Comparison of ENCODE assay signal across 27 cellular contexts in genomic region chr12:26740348-26740747, GRCh38.
DNase-seq lines count a peak whose midpoint lies in the region; FAIRE-seq and TF ChIP-seq lines count a peak whose summit lies in the region.
"Had no signal": no experiment of that assay in that cellular context is flagged by ENCODE, and none has a peak within 500 bp of the region (broad histone marks: within the 10 kb centered on the region; RNA-seq: fewer than 3 reads in every experiment).

No MANE protein-coding gene starts in this region.

- H3K4me1 Mint-ChIP-seq in mesothelial cell of epicardium: peaks cover 41% of the 10 kb centered on the region

- H3K4me3 ChIP-seq in transverse colon: no peak overlapping the region
- H3K4me3 ChIP-seq: GM12878, Peyer's patch, SK-N-MC had no signal

- peaks cover 2 to 34% (median 8%) of the 10 kb centered on the region in 4 donors for H3K4me1 ChIP-seq in transverse colon
- H3K4me1 ChIP-seq: Peyer's patch had no signal

- TF ChIP-seq CTCF in mesothelial cell of epicardium (IDR thresholded peaks at IDR 0.05; ENCODE audit: unreplicated experiment) (no peak), transverse colon (IDR thresholded peaks at IDR 0.05) (no peak)

- intact Hi-C loops in transverse colon (cut with DNase I; ENCODE audit: low total_unique reads): no loop called here

- no peak for TF ChIP-seq EP300 in transverse colon (IDR thresholded peaks at IDR 0.05; ENCODE audit: low read depth)

- no peak overlapping the region for H3K4me3 Mint-ChIP-seq in mesothelial cell of epicardium
- H3K4me3 Mint-ChIP-seq: B cell; CD8-positive, alpha-beta T cell had no signal

- WGBS in transverse colon (ENCODE audit: low coverage in 1 of 2), 2 donors: 26 to 41% methylated on average over 7 of the region's 7 CpGs

- H3K27me3 ChIP-seq in transverse colon: no peaks in the 10 kb centered on the region
- H3K27me3 ChIP-seq: Peyer's patch had no signal

- DNase-seq in LoVo (ENCODE audit: low spot score) (peak; percentile 24), mesothelial cell of epicardium (ENCODE audit: low spot score in 2 of 2, unreplicated experiment in 2 of 2) (no peak), transverse colon (no peak), DMS53 (lab: John Stamatoyannopoulos, UW) (no peak), NCI-H82 treated with DMSO at 0.1 percent for 48 hours (lab: John Stamatoyannopoulos, UW; ENCODE audit: unreplicated experiment) (no peak), NCI-H1694 treated with DMSO at 0.1 percent for 48 hours (lab: John Stamatoyannopoulos, UW) (no peak)
- DNase-seq: Caco-2; CD8-positive, alpha-beta T cell; DMS79; GDM1; HCEC 1CT; Karpas-422; NCI-H1092 treated with DMSO at 0.1 percent for 48 hours; NCI-H1436; NCI-H187 treated with DMSO at 0.1 percent for 48 hours; NCI-H2107; NCI-H526 treated with DMSO at 0.1 percent for 48 hours; Peyer's patch; SHP77 treated with DMSO at 0.1 percent for 48 hours had no signal

- peak overlapping the region in 3 of 4 donors; percentile 23 to 69 (median 53) for H3K27ac ChIP-seq in transverse colon
- H3K27ac ChIP-seq: 22Rv1, C4-2B, Peyer's patch, SK-N-MC had no signal

- H3K36me3 ChIP-seq in transverse colon: no peaks in the 10 kb centered on the region
- H3K36me3 ChIP-seq: Peyer's patch had no signal

- in situ Hi-C loops in transverse colon (cut with MboI; ENCODE audit: low pct_ligation_motif_present in 1 of 4, low pct_unique_long_range_greater_than_20kb in 1 of 4, low sequenced_read_pairs in 3 of 4): no loop called here

- H3K9me3 ChIP-seq in transverse colon: no peaks in the 10 kb centered on the region
- H3K9me3 ChIP-seq: Peyer's patch had no signal

- peak; percentile 69 for FAIRE-seq in colon (lab: Jason Lieb, UNC)
- FAIRE-seq: GM12878, H1, HepG2 had no signal

- H3K36me3 Mint-ChIP-seq in mesothelial cell of epicardium: peaks cover 16% of the 10 kb centered on the region

- H3K9me3 Mint-ChIP-seq in mesothelial cell of epicardium: peaks cover 17% of the 10 kb centered on the region

- H3K27me3 Mint-ChIP-seq in mesothelial cell of epicardium (ENCODE audit: low read depth): no peaks in the 10 kb centered on the region
- H3K27me3 Mint-ChIP-seq: B cell had no signal

- peak overlapping the region; percentile 57 for H3K27ac Mint-ChIP-seq in mesothelial cell of epicardium
- H3K27ac Mint-ChIP-seq: B cell; CD8-positive, alpha-beta T cell had no signal

- TF ChIP-seq POLR2A in transverse colon (IDR thresholded peaks at IDR 0.05): no peak
